In the genomic region with DNA sequence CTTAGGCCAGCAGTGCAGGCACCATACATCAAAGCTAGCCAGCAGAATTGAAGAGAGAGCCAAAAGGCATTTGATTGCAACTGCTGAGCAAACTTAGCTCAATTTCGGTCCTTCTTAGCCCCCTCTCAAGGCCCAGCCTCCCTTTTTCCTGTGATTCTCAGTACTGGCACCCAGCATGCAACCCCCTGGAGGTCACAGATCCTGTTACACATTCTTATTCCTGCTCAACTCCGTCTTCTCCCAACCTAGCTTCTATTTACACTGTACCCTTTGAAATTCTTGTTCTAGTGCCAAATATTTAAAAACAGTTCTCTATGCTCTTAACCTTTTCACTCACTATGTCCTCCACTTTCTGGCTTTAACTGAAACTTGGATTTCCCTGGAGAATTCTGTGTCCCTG, we compare ENCODE assay signal across 1 cellular context.
TF ChIP-seq lines count a peak whose summit lies in the region.

No MANE protein-coding gene starts in this region.

TF ChIP-seq in SK-N-SH treated with all-trans-retinoic acid at 6 μM for 48 hours, 23 proteins besides CTCF, POLR2A, EP300 and RAD21 (continued from another document):
- TF ChIP-seq, protein P1, sequence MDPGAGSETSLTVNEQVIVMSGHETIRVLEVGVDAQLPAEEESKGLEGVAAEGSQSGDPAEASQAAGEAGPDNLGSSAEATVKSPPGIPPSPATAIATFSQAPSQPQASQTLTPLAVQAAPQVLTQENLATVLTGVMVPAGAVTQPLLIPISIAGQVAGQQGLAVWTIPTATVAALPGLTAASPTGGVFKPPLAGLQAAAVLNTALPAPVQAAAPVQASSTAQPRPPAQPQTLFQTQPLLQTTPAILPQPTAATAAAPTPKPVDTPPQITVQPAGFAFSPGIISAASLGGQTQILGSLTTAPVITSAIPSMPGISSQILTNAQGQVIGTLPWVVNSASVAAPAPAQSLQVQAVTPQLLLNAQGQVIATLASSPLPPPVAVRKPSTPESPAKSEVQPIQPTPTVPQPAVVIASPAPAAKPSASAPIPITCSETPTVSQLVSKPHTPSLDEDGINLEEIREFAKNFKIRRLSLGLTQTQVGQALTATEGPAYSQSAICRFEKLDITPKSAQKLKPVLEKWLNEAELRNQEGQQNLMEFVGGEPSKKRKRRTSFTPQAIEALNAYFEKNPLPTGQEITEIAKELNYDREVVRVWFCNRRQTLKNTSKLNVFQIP (CRISPR knock-in tag; IDR thresholded peaks at IDR 0.05; ENCODE audit: borderline replicate concordance, low read depth) = no peak
- TF ChIP-seq RARB (CRISPR knock-in tag; IDR thresholded peaks at IDR 0.05) = no peak
- TF ChIP-seq PPARA (CRISPR knock-in tag; IDR thresholded peaks at IDR 0.05; ENCODE audit: borderline replicate concordance) = no peak
- TF ChIP-seq ZNF565 (CRISPR knock-in tag; conservative IDR thresholded peaks at IDR 0.05; ENCODE audit: low read depth) = no peak
- no peak for TF ChIP-seq TOX (CRISPR knock-in tag; IDR thresholded peaks at IDR 0.05; ENCODE audit: borderline replicate concordance)
